ENCODE assay signal across 19 cellular contexts in genomic region chr2:59754336-59754735, GRCh38.
A peak's percentile ranks its signal among the peaks of the same experiment; 100 is the strongest.
DNase-seq lines count a peak whose midpoint lies in the region; ATAC-seq lines count a peak whose summit lies in the region.
"Had no signal": no experiment of that assay in that cellular context is flagged by ENCODE, and none has a peak within 500 bp of the region (broad histone marks: within the 10 kb centered on the region; RNA-seq: fewer than 3 reads in every experiment).

No MANE protein-coding gene starts in this region.

- ATAC-seq in GM21526 (IDR thresholded peaks at IDR 0.05; ENCODE audit: low FRiP score, unreplicated experiment): no peak
- ATAC-seq: activated CD8-positive, alpha-beta T cell treated with anti-CD3 and anti-CD28 coated beads, Interleukin-2, amount 10 ng/mL, durations not matched to agents 7 days and 5 days; mucosa of descending colon; stimulated activated memory B cell treated with anti-CD40 and anti-IgM and Interleukin-4, amounts not matched to agents 10 μg/mL and 1 μg/mL and 100 μg/mL, for 72 hours had no signal

- H3K4me3 ChIP-seq in SJCRH30: no peak overlapping the region
- H3K4me3 ChIP-seq: mucosa of descending colon, transverse colon had no signal

- H3K27me3 ChIP-seq in SJCRH30: no peaks in the 10 kb centered on the region
- H3K27me3 ChIP-seq: neutrophil, transverse colon had no signal

- H3K27ac ChIP-seq in SJCRH30: no peak overlapping the region
- H3K27ac ChIP-seq: neutrophil, RWPE1, transverse colon had no signal

- no peaks in the 10 kb centered on the region for H3K4me1 ChIP-seq in SJCRH30
- H3K4me1 ChIP-seq: transverse colon had no signal

- peak; percentile 18 for DNase-seq in ELF-1 (ENCODE audit: low read depth, low spot score)
- DNase-seq in HT-29 (ENCODE audit: low spot score): peak; percentile 13
- peak; percentile 15 to 47 for DNase-seq in SJCRH30
- peak; percentile 3 for DNase-seq in iPS DF 4.7 (ENCODE audit: extremely low read depth, low spot score)
- DNase-seq in stimulated activated CD4-positive, alpha-beta T cell treated with anti-CD3 and anti-CD28 coated beads, Interleukin-2, amount 100 ng/mL, for 24 hours: no peak
- DNase-seq in SW 1271 (lab: John Stamatoyannopoulos, UW): no peak
- no peak for DNase-seq in NCI-H1436 (lab: John Stamatoyannopoulos, UW)
- DNase-seq: activated CD8-positive, alpha-beta T cell treated with anti-CD3 and anti-CD28 coated beads, Interleukin-2, amount 10 ng/mL, durations not matched to agents 7 days and 5 days; caudate nucleus; effector memory CD4-positive, alpha-beta T cell; MM.1S; stimulated activated CD4-positive, alpha-beta T cell treated with anti-CD3 and anti-CD28 coated beads, Interleukin-12 subunit alpha, Interleukin-12 subunit beta, amount 100 ng/mL, for 4 hours; T-helper 1 cell; transverse colon had no signal

- no peaks in the 10 kb centered on the region for H3K9me3 ChIP-seq in SJCRH30 (replicated peaks)
- H3K9me3 ChIP-seq: mucosa of descending colon, neutrophil, transverse colon had no signal

- H3K36me3 ChIP-seq in SJCRH30: no peaks in the 10 kb centered on the region
- H3K36me3 ChIP-seq: neutrophil, transverse colon had no signal

Comparison
In these comparisons a context has a peak if more than half of its experiments do, and no peak if none do; other contexts are left out.
1. DNase-seq: peak in ELF-1 (single experiment), HT-29 (single experiment), SJCRH30 (2 of 2) and iPS DF 4.7 (single experiment); none in stimulated activated CD4-positive, alpha-beta T cell treated with anti-CD3 and anti-CD28 coated beads, Interleukin-2, amount 100 ng/mL, for 24 hours (0 of 2), SW 1271 (0 of 2) and NCI-H1436 (single experiment).